Comparison of ENCODE assay signal across 28 cellular contexts in genomic region chr1:30609336-30610280, GRCh38.
"Had no signal": no experiment of that assay in that cellular context is flagged by ENCODE, and none has a peak within 500 bp of the region (broad histone marks: within the 10 kb centered on the region; RNA-seq: fewer than 3 reads in every experiment).

No MANE protein-coding gene starts in this region.

- H3K4me1 Mint-ChIP-seq: activated CD4-positive, alpha-beta T cell treated with anti-CD3 and anti-CD28 coated beads, Interleukin-2, amount 10 ng/mL, durations not matched to agents 24 days and 14 days; nephron; stimulated activated effector memory CD8-positive, alpha-beta T cell treated with anti-CD3 and anti-CD28 coated beads, Interleukin-12 subunit alpha, Interleukin-12 subunit beta, amount 100 ng/mL, for 72 hours; T-helper 17 cell had no signal

- ATAC-seq: left ventricle myocardium superior; mucosa of descending colon; pancreas; sciatic nerve; SK-N-SH treated with all-trans-retinoic acid at 6 μM for 48 hours; stimulated activated effector memory CD8-positive, alpha-beta T cell treated with anti-CD3 and anti-CD28 coated beads, Interleukin-12 subunit alpha, Interleukin-12 subunit beta, amount 100 ng/mL, for 72 hours; T-helper 17 cell had no signal

- H3K27ac ChIP-seq: colonic mucosa, esophagus muscularis mucosa, neutrophil, pancreas, prostate gland, thoracic aorta, upper lobe of left lung had no signal

- H3K36me3 ChIP-seq: colonic mucosa, esophagus muscularis mucosa, neutrophil, pancreas, prostate gland, thoracic aorta, upper lobe of left lung had no signal

- H3K4me3 Mint-ChIP-seq: activated CD4-positive, alpha-beta memory T cell treated with anti-CD3 and anti-CD28 coated beads for 36 hours; activated CD4-positive, alpha-beta T cell treated with anti-CD3 and anti-CD28 coated beads, Interleukin-2, amount 10 ng/mL, durations not matched to agents 24 days and 14 days; activated naive CD8-positive, alpha-beta T cell; nephron; stimulated activated effector memory CD8-positive, alpha-beta T cell treated with anti-CD3 and anti-CD28 coated beads, Interleukin-12 subunit alpha, Interleukin-12 subunit beta, amount 100 ng/mL, for 72 hours; stimulated activated naive CD8-positive, alpha-beta T cell treated with anti-CD3 and anti-CD28 coated beads, Interleukin-15, Interleukin-2, amounts not matched to agents 100 ng/mL and 50 ng/mL, for 24 hours; T-helper 17 cell had no signal

- H3K9me3 ChIP-seq: colonic mucosa, esophagus muscularis mucosa, mucosa of descending colon, neutrophil, pancreas, prostate gland, thoracic aorta, upper lobe of left lung had no signal

- H3K27me3 ChIP-seq: colonic mucosa, pancreas, upper lobe of left lung had no signal

- H3K27ac Mint-ChIP-seq: activated CD4-positive, alpha-beta memory T cell treated with anti-CD3 and anti-CD28 coated beads for 36 hours; activated CD4-positive, alpha-beta T cell treated with anti-CD3 and anti-CD28 coated beads, Interleukin-2, amount 10 ng/mL, durations not matched to agents 24 days and 14 days; activated naive CD8-positive, alpha-beta T cell; nephron; stimulated activated effector memory CD8-positive, alpha-beta T cell treated with anti-CD3 and anti-CD28 coated beads, Interleukin-12 subunit alpha, Interleukin-12 subunit beta, amount 100 ng/mL, for 72 hours; stimulated activated naive CD8-positive, alpha-beta T cell treated with anti-CD3 and anti-CD28 coated beads, Interleukin-15, Interleukin-2, amounts not matched to agents 100 ng/mL and 50 ng/mL, for 24 hours; T-helper 17 cell had no signal

- H3K36me3 Mint-ChIP-seq: activated CD4-positive, alpha-beta memory T cell treated with anti-CD3 and anti-CD28 coated beads for 36 hours; activated naive CD8-positive, alpha-beta T cell; stimulated activated effector memory CD8-positive, alpha-beta T cell treated with anti-CD3 and anti-CD28 coated beads, Interleukin-12 subunit alpha, Interleukin-12 subunit beta, amount 100 ng/mL, for 72 hours had no signal

- H3K4me1 ChIP-seq: colonic mucosa, esophagus muscularis mucosa, pancreas, prostate gland, upper lobe of left lung had no signal

- DNase-seq: activated CD4-positive, alpha-beta memory T cell treated with anti-CD3 and anti-CD28 coated beads for 36 hours; activated CD4-positive, alpha-beta T cell treated with anti-CD3 and anti-CD28 coated beads, Interleukin-2, amount 10 ng/mL, durations not matched to agents 24 days and 14 days; activated CD4-positive, CD25-positive, alpha-beta regulatory T cell treated with anti-CD3 and anti-CD28 coated beads, Interleukin-2, amount 50 U/mL, for 72 hours; activated effector memory CD4-positive, alpha-beta T cell treated with Interleukin-2 at 50 U/mL for 16 hours; activated naive CD4-positive, alpha-beta T cell treated with Interleukin-2 at 50 U/mL for 16 hours; anterior cingulate cortex; cerebellar nuclear complex; colonic mucosa; foreskin melanocyte; left ventricle myocardium superior; mucosa of descending colon; pancreas; retina; stimulated activated CD4-positive, alpha-beta T cell treated with anti-CD3 and anti-CD28 coated beads, Interleukin-4, amount 100 ng/mL, for 24 hours; T-helper 17 cell; T1000; upper lobe of left lung had no signal

- H3K9me3 Mint-ChIP-seq: activated CD4-positive, alpha-beta memory T cell treated with anti-CD3 and anti-CD28 coated beads for 36 hours; activated CD4-positive, alpha-beta T cell treated with anti-CD3 and anti-CD28 coated beads, Interleukin-2, amount 10 ng/mL, durations not matched to agents 24 days and 14 days; nephron; stimulated activated effector memory CD8-positive, alpha-beta T cell treated with anti-CD3 and anti-CD28 coated beads, Interleukin-12 subunit alpha, Interleukin-12 subunit beta, amount 100 ng/mL, for 72 hours; stimulated activated naive CD8-positive, alpha-beta T cell treated with anti-CD3 and anti-CD28 coated beads, Interleukin-15, Interleukin-2, amounts not matched to agents 100 ng/mL and 50 ng/mL, for 24 hours had no signal

- H3K4me3 ChIP-seq: colonic mucosa, esophagus muscularis mucosa, mucosa of descending colon, pancreas, prostate gland, skin epidermis, thoracic aorta, upper lobe of left lung had no signal
